Comparison of ENCODE assay signal across 16 cellular contexts in the genomic region with DNA sequence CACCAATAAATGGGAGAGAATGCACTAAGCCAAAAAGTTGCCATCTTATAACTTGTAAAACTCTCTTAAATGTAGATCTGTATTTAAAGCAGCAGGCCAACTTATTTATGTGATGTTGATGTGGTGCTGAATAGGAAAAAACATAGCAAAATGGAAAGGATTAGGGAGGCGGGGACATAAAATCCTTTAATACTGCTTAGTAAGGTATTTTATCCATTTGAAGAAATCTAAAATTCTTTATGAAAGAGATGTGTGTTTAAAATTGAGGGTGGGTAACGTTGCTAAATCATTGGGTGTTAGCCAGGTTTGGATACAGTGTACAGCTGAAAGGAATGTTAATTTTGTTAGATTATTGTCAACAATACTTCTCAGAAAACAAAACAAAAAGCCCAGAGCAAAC.
"Had no signal": no experiment of that assay in that cellular context is flagged by ENCODE, and none has a peak within 500 bp of the region (broad histone marks: within the 10 kb centered on the region; RNA-seq: fewer than 3 reads in every experiment).

No MANE protein-coding gene starts in this region.

- H3K36me3 ChIP-seq: colonic mucosa, ovary, stomach, thoracic aorta had no signal

- H3K27me3 Mint-ChIP-seq: activated naive CD8-positive, alpha-beta T cell; activated T-cell treated with anti-CD3 and anti-CD28 coated beads, Interleukin-2, amount 50 U/mL, for 24 hours had no signal

- ATAC-seq: body of pancreas had no signal

- H3K4me3 ChIP-seq: body of pancreas, colonic mucosa, ovary, stomach, thoracic aorta had no signal

- H3K4me1 ChIP-seq: colonic mucosa had no signal

- H3K27me3 ChIP-seq: body of pancreas, colonic mucosa, ovary, stomach had no signal

- H3K9me3 Mint-ChIP-seq: activated T-cell treated with anti-CD3 and anti-CD28 coated beads, Interleukin-2, amount 50 U/mL, for 24 hours; neural crest cell had no signal

- H3K9me3 ChIP-seq: body of pancreas, colonic mucosa, ovary, stomach, thoracic aorta had no signal

- H3K27ac ChIP-seq: body of pancreas, colonic mucosa, thoracic aorta had no signal

- DNase-seq: activated CD4-positive, CD25-positive, alpha-beta regulatory T cell treated with anti-CD3 and anti-CD28 coated beads, Interleukin-2, amount 50 U/mL, for 72 hours; activated effector memory CD4-positive, alpha-beta T cell treated with Interleukin-2 at 50 U/mL for 16 hours; activated T-cell treated with anti-CD3 and anti-CD28 coated beads, Interleukin-2, amount 50 U/mL, for 24 hours; amygdala; body of pancreas; central memory CD4-positive, alpha-beta T cell; foreskin fibroblast; hypothalamus; ovary; stimulated activated CD4-positive, alpha-beta T cell treated with anti-CD3 and anti-CD28 coated beads, Interleukin-1b, Interleukin-23, amount 100 ng/mL, for 48 hours; stomach; T1000 had no signal

- H3K36me3 Mint-ChIP-seq: activated naive CD8-positive, alpha-beta T cell had no signal

- H3K4me3 Mint-ChIP-seq: activated naive CD8-positive, alpha-beta T cell; activated T-cell treated with anti-CD3 and anti-CD28 coated beads, Interleukin-2, amount 50 U/mL, for 24 hours; neural crest cell had no signal

- H3K27ac Mint-ChIP-seq: activated naive CD8-positive, alpha-beta T cell; activated T-cell treated with anti-CD3 and anti-CD28 coated beads, Interleukin-2, amount 50 U/mL, for 24 hours had no signal
